In the genomic region with DNA sequence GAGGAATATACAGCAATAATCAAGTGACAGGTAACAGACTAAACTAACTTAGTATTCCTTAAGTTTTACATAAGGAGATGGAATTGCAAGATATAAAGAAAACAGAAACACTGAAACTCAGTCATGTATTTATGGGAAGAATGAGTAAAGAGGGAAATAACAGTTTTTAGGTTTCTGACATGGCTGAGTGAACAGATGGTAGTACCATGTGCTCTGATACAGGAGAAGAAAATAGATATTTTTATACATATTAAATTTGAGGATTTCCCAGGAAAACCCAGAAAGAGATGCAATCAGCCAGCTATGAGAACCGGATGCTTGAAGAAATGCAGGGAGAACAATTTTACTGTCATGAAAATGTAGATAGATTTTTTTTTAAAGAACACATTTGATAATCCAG, we compare ENCODE assay signal across 36 cellular contexts.
"Had no signal": no experiment of that assay in that cellular context is flagged by ENCODE, and none has a peak within 500 bp of the region (broad histone marks: within the 10 kb centered on the region; RNA-seq: fewer than 3 reads in every experiment).

No MANE protein-coding gene starts in this region.

- H3K27me3 ChIP-seq: adrenal gland, body of pancreas, dorsolateral prefrontal cortex had no signal

- H3K9me3 ChIP-seq: adrenal gland, body of pancreas had no signal

- H3K27me3 Mint-ChIP-seq: activated CD4-positive, alpha-beta memory T cell treated with anti-CD3 and anti-CD28 coated beads for 36 hours; activated CD4-positive, alpha-beta T cell treated with anti-CD3 and anti-CD28 coated beads for 36 hours; activated CD4-positive, alpha-beta T cell treated with anti-CD3 and anti-CD28 coated beads, Interleukin-2, amount 10 ng/mL, durations not matched to agents 24 days and 14 days; activated CD8-positive, alpha-beta memory T cell treated with anti-CD3 and anti-CD28 coated beads, Interleukin-2, amount 10 ng/mL, durations not matched to agents 7 days and 5 days; activated naive CD4-positive, alpha-beta T cell treated with anti-CD3 and anti-CD28 coated beads, Interleukin-2, amount 50 U/mL, for 24 hours; activated naive CD8-positive, alpha-beta T cell treated with anti-CD3 and anti-CD28 coated beads for 36 hours; activated naive CD8-positive, alpha-beta T cell treated with anti-CD3 and anti-CD28 coated beads, Interleukin-2, amount 50 U/mL, for 24 hours; dendritic cell treated with granulocyte-macrophage colony-stimulating factor and Interleukin-4, amounts not matched to agents 40 ng/mL and 50 ng/mL, for 4 days; T-helper 17 cell had no signal

- H3K36me3 ChIP-seq: adrenal gland, WERI-Rb-1 had no signal

- H3K27ac Mint-ChIP-seq: activated CD4-positive, alpha-beta memory T cell treated with anti-CD3 and anti-CD28 coated beads for 36 hours; activated CD4-positive, alpha-beta T cell treated with anti-CD3 and anti-CD28 coated beads for 36 hours; activated CD4-positive, alpha-beta T cell treated with anti-CD3 and anti-CD28 coated beads, Interleukin-2, amount 10 ng/mL, durations not matched to agents 24 days and 14 days; activated CD8-positive, alpha-beta memory T cell treated with anti-CD3 and anti-CD28 coated beads, Interleukin-2, amount 10 ng/mL, durations not matched to agents 7 days and 5 days; activated CD8-positive, alpha-beta T cell treated with anti-CD3 and anti-CD28 coated beads, Interleukin-2, amount 10 ng/mL, durations not matched to agents 7 days and 5 days; activated naive CD4-positive, alpha-beta T cell treated with anti-CD3 and anti-CD28 coated beads for 36 hours; activated naive CD4-positive, alpha-beta T cell treated with anti-CD3 and anti-CD28 coated beads, Interleukin-2, amount 50 U/mL, for 24 hours; activated naive CD8-positive, alpha-beta T cell treated with anti-CD3 and anti-CD28 coated beads for 36 hours; activated naive CD8-positive, alpha-beta T cell treated with anti-CD3 and anti-CD28 coated beads, Interleukin-2, amount 50 U/mL, for 24 hours; activated T-helper 1 cell treated with anti-CD3 and anti-CD28 coated beads, Interleukin-12 subunit alpha, Interleukin-12 subunit beta, Interleukin-2, Interleukin-4 antibody, amounts not matched to agents 30 ng/mL and 10 ng/mL and 1 ng/mL, durations not matched to agents 14 hours and 24 hours and 36 hours; activated T-helper 2 cell treated with anti-CD3 and anti-CD28 coated beads, Interferon-gamma antibody, Interleukin-2, Interleukin-4, amounts not matched to agents 10 μg/mL and 5 μg/mL and 100 μg/mL, durations not matched to agents 14 hours and 24 hours and 36 hours; dendritic cell treated with granulocyte-macrophage colony-stimulating factor and Interleukin-4, amounts not matched to agents 40 ng/mL and 50 ng/mL, for 4 days; endodermal cell; T-helper 17 cell; T-helper 2 cell treated with Interferon-gamma antibody and Interleukin-4, amounts not matched to agents 5 μg/mL and 100 μg/mL, for 36 hours had no signal

- H3K4me1 Mint-ChIP-seq: activated CD4-positive, alpha-beta T cell treated with anti-CD3 and anti-CD28 coated beads for 36 hours; activated CD4-positive, alpha-beta T cell treated with anti-CD3 and anti-CD28 coated beads, Interleukin-2, amount 10 ng/mL, durations not matched to agents 24 days and 14 days; activated CD8-positive, alpha-beta memory T cell treated with anti-CD3 and anti-CD28 coated beads, Interleukin-2, amount 10 ng/mL, durations not matched to agents 7 days and 5 days; activated naive CD4-positive, alpha-beta T cell treated with anti-CD3 and anti-CD28 coated beads, Interleukin-2, amount 50 U/mL, for 24 hours; activated naive CD8-positive, alpha-beta T cell treated with anti-CD3 and anti-CD28 coated beads for 36 hours; activated naive CD8-positive, alpha-beta T cell treated with anti-CD3 and anti-CD28 coated beads, Interleukin-2, amount 50 U/mL, for 24 hours; T-helper 17 cell had no signal

- ATAC-seq: activated CD4-positive, alpha-beta T cell treated with anti-CD3 and anti-CD28 coated beads for 36 hours; activated CD8-positive, alpha-beta memory T cell treated with anti-CD3 and anti-CD28 coated beads, Interleukin-2, amount 10 ng/mL, durations not matched to agents 7 days and 5 days; activated CD8-positive, alpha-beta T cell treated with anti-CD3 and anti-CD28 coated beads, Interleukin-2, amount 10 ng/mL, durations not matched to agents 7 days and 5 days; activated naive CD8-positive, alpha-beta T cell treated with anti-CD3 and anti-CD28 coated beads, Interleukin-2, amount 50 U/mL, for 24 hours; body of pancreas; esophagus mucosa; T-helper 17 cell had no signal

- H3K4me3 ChIP-seq: adrenal gland, body of pancreas, coronary artery, dorsolateral prefrontal cortex had no signal

- H3K27ac ChIP-seq: adrenal gland, body of pancreas, coronary artery, dorsolateral prefrontal cortex, WERI-Rb-1 had no signal

- H3K4me1 ChIP-seq: adrenal gland, body of pancreas had no signal

- DNase-seq: activated CD4-positive, alpha-beta memory T cell treated with anti-CD3 and anti-CD28 coated beads for 36 hours; activated CD4-positive, alpha-beta T cell treated with anti-CD3 and anti-CD28 coated beads for 36 hours; activated CD4-positive, alpha-beta T cell treated with anti-CD3 and anti-CD28 coated beads, Interleukin-2, amount 10 ng/mL, durations not matched to agents 24 days and 14 days; activated CD4-positive, CD25-positive, alpha-beta regulatory T cell; activated CD4-positive, CD25-positive, alpha-beta regulatory T cell treated with anti-CD3 and anti-CD28 coated beads, Interleukin-2, amount 50 U/mL, for 72 hours; activated CD8-positive, alpha-beta memory T cell treated with anti-CD3 and anti-CD28 coated beads, Interleukin-2, amount 10 ng/mL, durations not matched to agents 7 days and 5 days; activated CD8-positive, alpha-beta memory T cell treated with anti-CD3 and anti-CD28 coated beads, Interleukin-2, amount 50 U/mL, for 4 hours; activated CD8-positive, alpha-beta T cell treated with anti-CD3 and anti-CD28 coated beads, Interleukin-2, amount 10 ng/mL, durations not matched to agents 7 days and 5 days; activated effector memory CD4-positive, alpha-beta T cell treated with anti-CD3 and anti-CD28 coated beads, Interleukin-2, amount 50 U/mL, for 16 hours; activated naive CD4-positive, alpha-beta T cell treated with anti-CD3 and anti-CD28 coated beads for 36 hours; activated naive CD8-positive, alpha-beta T cell treated with anti-CD3 and anti-CD28 coated beads for 36 hours; activated naive CD8-positive, alpha-beta T cell treated with anti-CD3 and anti-CD28 coated beads, Interleukin-2, amount 50 U/mL, for 24 hours; activated T-cell treated with anti-CD3 and anti-CD28 coated beads, Interleukin-2, amount 50 U/mL, for 1 hour; activated T-cell treated with anti-CD3 and anti-CD28 coated beads, Interleukin-2, amount 50 U/mL, for 48 hours; adrenal gland; amygdala; aorta; body of pancreas; caudate nucleus; cerebellar nuclear complex; dorsolateral prefrontal cortex; effector memory CD4-positive, alpha-beta T cell; endodermal cell; foreskin fibroblast; glutamatergic neuron; T-helper 1 cell; T-helper 17 cell; T1000; WERI-Rb-1 had no signal

- H3K4me3 Mint-ChIP-seq: activated CD4-positive, alpha-beta memory T cell treated with anti-CD3 and anti-CD28 coated beads for 36 hours; activated CD4-positive, alpha-beta T cell treated with anti-CD3 and anti-CD28 coated beads for 36 hours; activated CD4-positive, alpha-beta T cell treated with anti-CD3 and anti-CD28 coated beads, Interleukin-2, amount 10 ng/mL, durations not matched to agents 24 days and 14 days; activated CD8-positive, alpha-beta memory T cell treated with anti-CD3 and anti-CD28 coated beads, Interleukin-2, amount 10 ng/mL, durations not matched to agents 7 days and 5 days; activated CD8-positive, alpha-beta T cell treated with anti-CD3 and anti-CD28 coated beads, Interleukin-2, amount 10 ng/mL, durations not matched to agents 7 days and 5 days; activated naive CD4-positive, alpha-beta T cell treated with anti-CD3 and anti-CD28 coated beads for 36 hours; activated naive CD4-positive, alpha-beta T cell treated with anti-CD3 and anti-CD28 coated beads, Interleukin-2, amount 50 U/mL, for 24 hours; activated naive CD8-positive, alpha-beta T cell treated with anti-CD3 and anti-CD28 coated beads for 36 hours; activated naive CD8-positive, alpha-beta T cell treated with anti-CD3 and anti-CD28 coated beads, Interleukin-2, amount 50 U/mL, for 24 hours; activated T-helper 1 cell treated with anti-CD3 and anti-CD28 coated beads, Interleukin-12 subunit alpha, Interleukin-12 subunit beta, Interleukin-2, Interleukin-4 antibody, amounts not matched to agents 30 ng/mL and 10 ng/mL and 1 ng/mL, durations not matched to agents 14 hours and 24 hours and 36 hours; dendritic cell treated with granulocyte-macrophage colony-stimulating factor and Interleukin-4, amounts not matched to agents 40 ng/mL and 50 ng/mL, for 4 days; endodermal cell; T-helper 17 cell; T-helper 2 cell treated with Interferon-gamma antibody and Interleukin-4, amounts not matched to agents 5 μg/mL and 100 μg/mL, for 36 hours had no signal

- H3K36me3 Mint-ChIP-seq: activated CD4-positive, alpha-beta memory T cell treated with anti-CD3 and anti-CD28 coated beads for 36 hours; activated CD8-positive, alpha-beta memory T cell treated with anti-CD3 and anti-CD28 coated beads, Interleukin-2, amount 10 ng/mL, durations not matched to agents 7 days and 5 days; activated naive CD4-positive, alpha-beta T cell treated with anti-CD3 and anti-CD28 coated beads, Interleukin-2, amount 50 U/mL, for 24 hours; activated naive CD8-positive, alpha-beta T cell treated with anti-CD3 and anti-CD28 coated beads for 36 hours had no signal

- H3K9me3 Mint-ChIP-seq: activated CD4-positive, alpha-beta T cell treated with anti-CD3 and anti-CD28 coated beads, Interleukin-2, amount 10 ng/mL, durations not matched to agents 24 days and 14 days; endodermal cell had no signal
